In genomic region chr10:103839513-103839864, GRCh38 we compare ENCODE assay signal across 1 cellular context.
TF ChIP-seq lines count a peak whose summit lies in the region.

No MANE protein-coding gene starts in this region.

TF ChIP-seq in SK-N-SH treated with all-trans-retinoic acid at 6 μM for 48 hours, 23 proteins besides CTCF, POLR2A, EP300 and RAD21 (continued from another document):
- TF ChIP-seq BACH2 (CRISPR knock-in tag; IDR thresholded peaks at IDR 0.05; ENCODE audit: borderline replicate concordance), result no peak
- no peak for TF ChIP-seq TOX (CRISPR knock-in tag; IDR thresholded peaks at IDR 0.05; ENCODE audit: borderline replicate concordance)
- TF ChIP-seq POU6F1 (CRISPR knock-in tag; IDR thresholded peaks at IDR 0.05; ENCODE audit: borderline replicate concordance, low read depth), result no peak
- TF ChIP-seq GLIS3 (CRISPR knock-in tag; IDR thresholded peaks at IDR 0.05), result no peak
- TF ChIP-seq ESRRG (CRISPR knock-in tag; IDR thresholded peaks at IDR 0.05), result no peak
- no peak for TF ChIP-seq ZC3H10 (CRISPR knock-in tag; IDR thresholded peaks at IDR 0.05)
- no peak for TF ChIP-seq PATZ1 (CRISPR knock-in tag; IDR thresholded peaks at IDR 0.05; ENCODE audit: borderline replicate concordance)
- no peak for TF ChIP-seq ZFP30 (CRISPR knock-in tag; IDR thresholded peaks at IDR 0.05)
- no peak for TF ChIP-seq SNAI2 (CRISPR knock-in tag; IDR thresholded peaks at IDR 0.05)
- no peak for TF ChIP-seq ZNF70 (CRISPR knock-in tag; IDR thresholded peaks at IDR 0.05)
